Comparison of ENCODE assay signal across 19 cellular contexts in the genomic region with DNA sequence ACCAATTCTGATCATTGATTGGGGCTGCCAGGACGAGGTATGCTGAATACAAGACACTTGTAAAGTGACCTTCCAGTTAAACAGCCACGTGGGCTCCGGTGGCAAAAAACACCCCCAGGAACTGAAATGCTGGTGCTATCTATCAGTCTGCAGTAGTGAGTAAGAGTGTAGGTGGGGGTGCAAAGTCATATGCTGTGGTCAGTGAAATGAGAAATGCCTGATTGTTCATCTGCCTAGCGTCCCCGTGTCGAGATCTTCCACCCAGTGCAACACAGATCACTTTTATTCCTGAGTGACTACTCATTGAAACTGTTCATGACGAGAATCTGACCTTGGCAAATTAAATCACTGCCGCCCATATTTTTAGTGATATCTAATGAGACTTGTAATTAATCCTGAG.
DNase-seq lines count a peak whose midpoint lies in the region; ATAC-seq and TF ChIP-seq lines count a peak whose summit lies in the region.
"Had no signal": no experiment of that assay in that cellular context is flagged by ENCODE, and none has a peak within 500 bp of the region (broad histone marks: within the 10 kb centered on the region; RNA-seq: fewer than 3 reads in every experiment).

No MANE protein-coding gene starts in this region.

- no peaks in the 10 kb centered on the region for H3K4me1 ChIP-seq in upper lobe of right lung
- H3K4me1 ChIP-seq: A549, Caco-2 had no signal

- ATAC-seq in upper lobe of right lung, result no peak
- ATAC-seq: A549, GM12878, SK-N-SH treated with all-trans-retinoic acid at 6 μM for 48 hours had no signal

- H3K9me3 ChIP-seq in upper lobe of right lung, result no peaks in the 10 kb centered on the region
- H3K9me3 ChIP-seq: Caco-2 had no signal

- no peaks in the 10 kb centered on the region for H3K36me3 Mint-ChIP-seq in progenitor cell of endocrine pancreas (ENCODE audit: insufficient read depth)

- H3K4me3 Mint-ChIP-seq in progenitor cell of endocrine pancreas (ENCODE audit: low read depth), result no peak overlapping the region

- DNase-seq in EL, result peak; percentile 8
- DNase-seq in M059J (ENCODE audit: low read depth), result peak; percentile 35
- peak; percentile 5 for DNase-seq in astrocyte of the hippocampus (ENCODE audit: low read depth, low spot score)
- DNase-seq in progenitor cell of endocrine pancreas (ENCODE audit: low spot score, unreplicated experiment), result no peak
- no peak for DNase-seq in posterior cingulate gyrus
- no peak for DNase-seq in upper lobe of right lung
- no peak for DNase-seq in foreskin fibroblast
- DNase-seq in GM20000 (ENCODE audit: low spot score), result no peak
- DNase-seq: Caco-2, GOT3, MG63, NCI-H1092, NCI-H2081 treated with DMSO at 0.1 percent for 48 hours, NCI-H510A treated with DMSO at 0.1 percent for 48 hours, SHP77 treated with DMSO at 0.1 percent for 48 hours had no signal

- intact Hi-C loops in posterior cingulate gyrus (cut with DNase I) (no loop called here), upper lobe of right lung (cut with DNase I) (no loop called here)

- H3K4me3 ChIP-seq in upper lobe of right lung (no peak overlapping the region), foreskin fibroblast (ENCODE audit: low read depth in 1 of 2, low read length in 2 of 2) (no peak overlapping the region)
- H3K4me3 ChIP-seq: A549, GM12878, MG63 had no signal

- TF ChIP-seq CTCF in progenitor cell of endocrine pancreas (IDR thresholded peaks at IDR 0.05; ENCODE audit: unreplicated experiment), result no peak
- no peak for TF ChIP-seq CTCF in upper lobe of right lung (IDR thresholded peaks at IDR 0.05)
- no peak for TF ChIP-seq CTCF in foreskin fibroblast (IDR thresholded peaks at IDR 0.05; ENCODE audit: low read depth, low read length)
- no peak for TF ChIP-seq CTCF in GM20000 (IDR thresholded peaks at IDR 0.05; ENCODE audit: extremely low read depth, missing control alignments)

- no peaks in the 10 kb centered on the region for H3K27me3 Mint-ChIP-seq in progenitor cell of endocrine pancreas

- no peaks in the 10 kb centered on the region for H3K36me3 ChIP-seq in upper lobe of right lung
- H3K36me3 ChIP-seq: MG63 had no signal

- peaks cover 6% of the 10 kb centered on the region for H3K9me3 Mint-ChIP-seq in progenitor cell of endocrine pancreas (ENCODE audit: low read depth)

- no peak overlapping the region for H3K27ac ChIP-seq in upper lobe of right lung
- H3K27ac ChIP-seq: A549, KMS-11 had no signal

- H3K27me3 ChIP-seq in upper lobe of right lung, result no peaks in the 10 kb centered on the region
- H3K27me3 ChIP-seq: MG63 had no signal

- peaks cover 10% of the 10 kb centered on the region for H3K4me1 Mint-ChIP-seq in progenitor cell of endocrine pancreas (ENCODE audit: low read depth)

- peak overlapping the region; percentile 54 for H3K27ac Mint-ChIP-seq in progenitor cell of endocrine pancreas

Comparison
In these comparisons a context has a peak if more than half of its experiments do, and no peak if none do; other contexts are left out.
1. DNase-seq: peak in EL (single experiment), M059J (single experiment) and astrocyte of the hippocampus (single experiment); none in progenitor cell of endocrine pancreas (single experiment), posterior cingulate gyrus (0 of 10), upper lobe of right lung (single experiment), foreskin fibroblast (0 of 2) and GM20000 (single experiment).